Comparison of ENCODE assay signal across 15 cellular contexts in the genomic region with DNA sequence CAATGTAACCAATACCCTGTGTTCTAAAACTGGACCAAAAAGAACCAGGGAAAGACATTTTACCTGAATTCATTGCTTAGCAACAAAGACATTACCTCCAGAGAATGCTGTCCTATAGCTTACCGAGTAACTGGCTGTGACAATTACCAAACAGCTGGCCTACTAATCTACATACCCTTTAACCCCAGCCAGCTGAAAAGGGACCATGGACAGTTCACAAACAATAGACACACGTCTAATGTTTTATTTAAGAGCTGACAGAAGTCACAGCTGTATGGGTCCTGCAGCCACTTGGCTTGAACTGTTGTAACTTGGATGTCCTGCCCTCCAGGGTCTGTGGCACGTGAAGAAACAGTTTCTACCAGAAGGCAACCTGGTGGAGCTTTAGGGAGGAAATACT.
"Had no signal": no experiment of that assay in that cellular context is flagged by ENCODE, and none has a peak within 500 bp of the region (broad histone marks: within the 10 kb centered on the region; RNA-seq: fewer than 3 reads in every experiment).

No MANE protein-coding gene starts in this region.

- H3K36me3 Mint-ChIP-seq: naive thymus-derived CD8-positive, alpha-beta T cell had no signal

- H3K27me3 Mint-ChIP-seq: progenitor cell of endocrine pancreas had no signal

- H3K36me3 ChIP-seq: heart left ventricle, pancreas had no signal

- H3K27me3 ChIP-seq: heart left ventricle, pancreas had no signal

- H3K4me1 Mint-ChIP-seq: naive thymus-derived CD8-positive, alpha-beta T cell had no signal

- H3K9me3 ChIP-seq: pancreas had no signal

- H3K4me3 Mint-ChIP-seq: naive thymus-derived CD8-positive, alpha-beta T cell had no signal

- DNase-seq: dermis blood vessel endothelial cell; effector CD4-positive, alpha-beta T cell; heart left ventricle; hippocampal formation; kidney glomerular epithelial cell; naive thymus-derived CD8-positive, alpha-beta T cell; occipital lobe; pancreas; right cardiac atrium; stimulated activated CD4-positive, alpha-beta T cell treated with anti-CD3 and anti-CD28 coated beads, Interleukin-2, amount 100 ng/mL, for 48 hours; stimulated activated naive CD4-positive, alpha-beta T cell treated with Interleukin-2 at 50 U/mL for 16 hours; trophoblast cell had no signal

- H3K4me1 ChIP-seq: heart left ventricle, pancreas had no signal

- H3K27ac ChIP-seq: heart left ventricle, pancreas had no signal

- ATAC-seq: esophagus mucosa; heart left ventricle; naive thymus-derived CD8-positive, alpha-beta T cell; pancreas; right cardiac atrium had no signal

- H3K4me3 ChIP-seq: heart left ventricle, pancreas, smooth muscle cell had no signal

- H3K4me2 ChIP-seq: smooth muscle cell had no signal

- H3K27ac Mint-ChIP-seq: naive thymus-derived CD8-positive, alpha-beta T cell; progenitor cell of endocrine pancreas had no signal
